21 cellular contexts compared by ENCODE assay signal in the genomic region with DNA sequence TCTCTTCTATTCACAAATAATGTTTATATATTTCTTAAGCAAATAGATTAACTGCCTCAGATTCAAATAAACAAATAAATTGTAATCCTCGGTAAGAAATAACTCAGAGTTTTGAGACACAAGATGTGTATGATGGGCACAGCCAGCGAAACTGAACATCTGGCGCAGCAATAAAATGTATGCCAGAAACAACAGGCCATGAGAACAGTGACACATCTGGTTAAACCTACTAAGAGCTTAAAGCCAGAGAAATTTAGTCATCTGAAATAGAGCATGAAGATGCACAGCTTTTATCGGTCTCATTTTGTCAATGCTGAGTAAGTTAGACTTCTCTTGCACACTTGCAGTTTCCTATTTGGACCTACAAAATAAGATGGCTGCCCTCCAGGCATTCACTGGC.
DNase-seq lines count a peak whose midpoint lies in the region; TF ChIP-seq lines count a peak whose summit lies in the region.
"Had no signal": no experiment of that assay in that cellular context is flagged by ENCODE, and none has a peak within 500 bp of the region (broad histone marks: within the 10 kb centered on the region; RNA-seq: fewer than 3 reads in every experiment).

No MANE protein-coding gene starts in this region.

- H2AFZ ChIP-seq in neural cell (ENCODE audit: low read depth, low read length) = no peak overlapping the region
- H2AFZ ChIP-seq: GM23248 had no signal

- H3K36me3 ChIP-seq in MG63 = no peaks in the 10 kb centered on the region
- H3K36me3 ChIP-seq in neural cell (ENCODE audit: insufficient read depth, low read length) = no peaks in the 10 kb centered on the region
- H3K36me3 ChIP-seq: BE2C; BLaER1 treated with 17β-estradiol and CSF1 and Interleukin-3, amounts not matched to agents 10 nM and 100 nM had no signal

- no peaks in the 10 kb centered on the region for H3F3A ChIP-seq in neural cell (ENCODE audit: insufficient read depth, low read length, poor library complexity, severe bottlenecking)

- TF ChIP-seq EP300 in neural cell (conservative IDR thresholded peaks at IDR 0.05; ENCODE audit: poor library complexity, severe bottlenecking) = no peak

- no peaks in the 10 kb centered on the region for H3K79me2 ChIP-seq in neural cell (replicated peaks; ENCODE audit: insufficient read depth, low read length)

- TF ChIP-seq CTCF in neural cell (IDR thresholded peaks at IDR 0.05; ENCODE audit: poor library complexity, severe bottlenecking) = no peak

- no peaks in the 10 kb centered on the region for H3K9me2 ChIP-seq in neural cell (ENCODE audit: insufficient read depth, low read length)

- H3K27me3 ChIP-seq in MG63 = no peaks in the 10 kb centered on the region
- no peaks in the 10 kb centered on the region for H3K27me3 ChIP-seq in neural cell (ENCODE audit: insufficient read depth, low read depth, low read length)
- H3K27me3 ChIP-seq: BE2C; BLaER1 treated with 17β-estradiol and CSF1 and Interleukin-3, amounts not matched to agents 10 nM and 100 nM had no signal

- H3K4me2 ChIP-seq in neural cell (ENCODE audit: low read length) = no peak overlapping the region
- H3K4me2 ChIP-seq: A549; BLaER1 treated with 17β-estradiol and CSF1 and Interleukin-3, amounts not matched to agents 10 nM and 100 nM had no signal

- H3K9me3 ChIP-seq in MG63 (no peaks in the 10 kb centered on the region), neural cell (ENCODE audit: low read length) (no peaks in the 10 kb centered on the region)
- H3K9me3 ChIP-seq: A549; BE2C; BLaER1 treated with 17β-estradiol and CSF1 and Interleukin-3, amounts not matched to agents 10 nM and 100 nM had no signal

- H3K4me3 ChIP-seq in MG63 (no peak overlapping the region), neural cell (ENCODE audit: low read length) (no peak overlapping the region)
- H3K4me3 ChIP-seq: A549; BLaER1 treated with 17β-estradiol and CSF1 and Interleukin-3, amounts not matched to agents 10 nM and 100 nM; GM23248 had no signal

- no peak for TF ChIP-seq RAD21 in neural cell (conservative IDR thresholded peaks at IDR 0.05)

- no peaks in the 10 kb centered on the region for H4K20me1 ChIP-seq in neural cell (ENCODE audit: insufficient read depth)
- H4K20me1 ChIP-seq: BLaER1 treated with 17β-estradiol and CSF1 and Interleukin-3, amounts not matched to agents 10 nM and 100 nM had no signal

- DNase-seq in MG63 (peak; percentile 6), fibroblast of peridontal ligament (ENCODE audit: extremely low read depth) (peak; percentile 2), SW 1271 (lab: John Stamatoyannopoulos, UW) (no peak), NAMALWA (ENCODE audit: low spot score) (no peak), activated T-cell treated with anti-CD3 and anti-CD28 coated beads for 4 hours (no peak)
- DNase-seq in activated naive CD4-positive, alpha-beta T cell treated with anti-CD3 and anti-CD28 coated beads, Interleukin-2, amount 50 U/mL, for 16 hours = no peak
- DNase-seq: 8988T; ACHN; AML-193; BE2C; Calu3; CD4-positive, alpha-beta T cell; CD8-positive, alpha-beta memory T cell; DMS53; DMS79 treated with DMSO at 0.1 percent for 48 hours; GF-D8; GM23248; H9 had no signal

- no peak overlapping the region for H3K9ac ChIP-seq in neural cell (ENCODE audit: low read length)
- H3K9ac ChIP-seq: BLaER1 treated with 17β-estradiol and CSF1 and Interleukin-3, amounts not matched to agents 10 nM and 100 nM; GM23248 had no signal

- peak overlapping the region; percentile 53 for H3K27ac ChIP-seq in neural cell (ENCODE audit: low read length)
- H3K27ac ChIP-seq: A549; BLaER1 treated with 17β-estradiol and CSF1 and Interleukin-3, amounts not matched to agents 10 nM and 100 nM; GM23248 had no signal

TF ChIP-seq in neural cell, 6 proteins besides CTCF, POLR2A, EP300 and RAD21:
- TF ChIP-seq, protein P1, sequence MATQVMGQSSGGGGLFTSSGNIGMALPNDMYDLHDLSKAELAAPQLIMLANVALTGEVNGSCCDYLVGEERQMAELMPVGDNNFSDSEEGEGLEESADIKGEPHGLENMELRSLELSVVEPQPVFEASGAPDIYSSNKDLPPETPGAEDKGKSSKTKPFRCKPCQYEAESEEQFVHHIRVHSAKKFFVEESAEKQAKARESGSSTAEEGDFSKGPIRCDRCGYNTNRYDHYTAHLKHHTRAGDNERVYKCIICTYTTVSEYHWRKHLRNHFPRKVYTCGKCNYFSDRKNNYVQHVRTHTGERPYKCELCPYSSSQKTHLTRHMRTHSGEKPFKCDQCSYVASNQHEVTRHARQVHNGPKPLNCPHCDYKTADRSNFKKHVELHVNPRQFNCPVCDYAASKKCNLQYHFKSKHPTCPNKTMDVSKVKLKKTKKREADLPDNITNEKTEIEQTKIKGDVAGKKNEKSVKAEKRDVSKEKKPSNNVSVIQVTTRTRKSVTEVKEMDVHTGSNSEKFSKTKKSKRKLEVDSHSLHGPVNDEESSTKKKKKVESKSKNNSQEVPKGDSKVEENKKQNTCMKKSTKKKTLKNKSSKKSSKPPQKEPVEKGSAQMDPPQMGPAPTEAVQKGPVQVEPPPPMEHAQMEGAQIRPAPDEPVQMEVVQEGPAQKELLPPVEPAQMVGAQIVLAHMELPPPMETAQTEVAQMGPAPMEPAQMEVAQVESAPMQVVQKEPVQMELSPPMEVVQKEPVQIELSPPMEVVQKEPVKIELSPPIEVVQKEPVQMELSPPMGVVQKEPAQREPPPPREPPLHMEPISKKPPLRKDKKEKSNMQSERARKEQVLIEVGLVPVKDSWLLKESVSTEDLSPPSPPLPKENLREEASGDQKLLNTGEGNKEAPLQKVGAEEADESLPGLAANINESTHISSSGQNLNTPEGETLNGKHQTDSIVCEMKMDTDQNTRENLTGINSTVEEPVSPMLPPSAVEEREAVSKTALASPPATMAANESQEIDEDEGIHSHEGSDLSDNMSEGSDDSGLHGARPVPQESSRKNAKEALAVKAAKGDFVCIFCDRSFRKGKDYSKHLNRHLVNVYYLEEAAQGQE (IDR thresholded peaks at IDR 0.05; ENCODE audit: borderline replicate concordance) = no peak
- no peak for TF ChIP-seq SMC3 (conservative IDR thresholded peaks at IDR 0.05; ENCODE audit: poor library complexity)
- no peak for TF ChIP-seq TAF1 (IDR thresholded peaks at IDR 0.05; ENCODE audit: low read depth)
- no peak for TF ChIP-seq EZH2 (IDR thresholded peaks at IDR 0.05; ENCODE audit: borderline replicate concordance, insufficient read depth, low read length, poor library complexity, severe bottlenecking)
- no peak for TF ChIP-seq POLR2AphosphoS5 (IDR thresholded peaks at IDR 0.05)
- no peak for TF ChIP-seq MXI1 (conservative IDR thresholded peaks at IDR 0.05; ENCODE audit: poor library complexity, severe bottlenecking)

Comparison
In these comparisons a context has a peak if more than half of its experiments do, and no peak if none do; other contexts are left out.
1. DNase-seq: peak in MG63 (single experiment) and fibroblast of peridontal ligament (single experiment); none in SW 1271 (0 of 2), activated naive CD4-positive, alpha-beta T cell treated with anti-CD3 and anti-CD28 coated beads, Interleukin-2, amount 50 U/mL, for 16 hours (single experiment), NAMALWA (single experiment) and activated T-cell treated with anti-CD3 and anti-CD28 coated beads for 4 hours (single experiment).